ENCODE assay signal across 8 cellular contexts in genomic region chr22:23182289-23183106, GRCh38. TPM values are rescaled to one million over a fixed set of nuclear protein-coding genes. Genes with fewer than 3 reads are reported as not detected.
DNase-seq lines count a peak whose midpoint lies in the region; ATAC-seq and TF ChIP-seq lines count a peak whose summit lies in the region.

No MANE protein-coding gene starts in this region.

- H3K27me3 Mint-ChIP-seq in activated T-cell treated with anti-CD3 and anti-CD28 coated beads, Interleukin-2, amount 50 U/mL, for 24 hours: no peaks in the 10 kb centered on the region

- ATAC-seq in foreskin keratinocyte: peak; percentile 78
- ATAC-seq in HG02884 (IDR thresholded peaks at IDR 0.05; ENCODE audit: unreplicated experiment): no peak
- no peak for ATAC-seq in GM21576 (IDR thresholded peaks at IDR 0.05; ENCODE audit: unreplicated experiment)

- H3K27ac Mint-ChIP-seq in activated T-cell treated with anti-CD3 and anti-CD28 coated beads, Interleukin-2, amount 50 U/mL, for 24 hours: peak overlapping the region; percentile 95

- H3K4me1 ChIP-seq in foreskin keratinocyte: peaks cover 17% of the 10 kb centered on the region

- no peaks in the 10 kb centered on the region for H3K27me3 ChIP-seq in foreskin keratinocyte

- H3K4me1 Mint-ChIP-seq in activated T-cell treated with anti-CD3 and anti-CD28 coated beads, Interleukin-2, amount 50 U/mL, for 24 hours (ENCODE audit: low read depth): peaks cover 71% of the 10 kb centered on the region

- no peak overlapping the region for H3K27ac ChIP-seq in foreskin keratinocyte

- peaks cover 46% of the 10 kb centered on the region for H3K36me3 Mint-ChIP-seq in activated T-cell treated with anti-CD3 and anti-CD28 coated beads, Interleukin-2, amount 50 U/mL, for 24 hours (ENCODE audit: low read depth)

- TF ChIP-seq CTCF in GM13977 (IDR thresholded peaks at IDR 0.05; ENCODE audit: extremely low read depth, insufficient read depth, missing control alignments): no peak
- TF ChIP-seq CTCF in foreskin keratinocyte (conservative IDR thresholded peaks at IDR 0.05): no peak

- in situ Hi-C loops in GM13977 (cut with MboI; ENCODE audit: low pct_unique_long_range_greater_than_20kb, low sequenced_read_pairs, unreplicated experiment): loop anchor here (25.0 kb wide), 1 partner anchor 205 kb away; no protein-coding TSS in a partner anchor

- peak overlapping the region; percentile 87 for H3K4me3 Mint-ChIP-seq in activated T-cell treated with anti-CD3 and anti-CD28 coated beads, Interleukin-2, amount 50 U/mL, for 24 hours

- H3K9me3 Mint-ChIP-seq in activated T-cell treated with anti-CD3 and anti-CD28 coated beads, Interleukin-2, amount 50 U/mL, for 24 hours: no peaks in the 10 kb centered on the region

- H3K4me3 ChIP-seq in skeletal muscle cell (ENCODE audit: low read depth, low read length): peak overlapping the region; percentile 67

- DNase-seq in GM13977 (ENCODE audit: low spot score) (peak; percentile 49), NCI-H2171 treated with DMSO at 0.1 percent for 48 hours (lab: John Stamatoyannopoulos, UW) (peak; percentile 86), foreskin keratinocyte (peak; percentile 62 to 72), skeletal muscle cell (ENCODE audit: low read depth) (no peak), NCI-H2227 treated with DMSO at 0.1 percent for 48 hours (lab: John Stamatoyannopoulos, UW) (no peak)
- DNase-seq in activated T-cell treated with anti-CD3 and anti-CD28 coated beads, Interleukin-2, amount 50 U/mL, for 24 hours: peak; percentile 75

RNA-seq across cellular contexts. Expression of gene BCR, which starts 2.2 kb away (rescaled TPM):
- total RNA-seq in foreskin keratinocyte: 55.6 and 58.1 TPM in 2 replicates
- 32.6 and 37.5 TPM in 2 replicates for polyA plus RNA-seq in foreskin keratinocyte

RNA-seq across cellular contexts. Expression of gene RAB36, which starts 37.2 kb away (rescaled TPM):
- total RNA-seq in foreskin keratinocyte: 3.2 and 4.4 TPM in 2 replicates
- 2.6 and 3.4 TPM in 2 replicates for polyA plus RNA-seq in foreskin keratinocyte

RNA-seq across cellular contexts. Expression of gene RSPH14, which starts 40.7 kb away (rescaled TPM):
- not detected in 2 replicates for total RNA-seq in foreskin keratinocyte
- 0.36 TPM in 1 of 2 replicates, not detected in the other for polyA plus RNA-seq in foreskin keratinocyte

Comparison
In these comparisons a context has a peak if more than half of its experiments do, and no peak if none do; other contexts are left out.
1. DNase-seq: peak in GM13977 (single experiment), NCI-H2171 treated with DMSO at 0.1 percent for 48 hours (single experiment), activated T-cell treated with anti-CD3 and anti-CD28 coated beads, Interleukin-2, amount 50 U/mL, for 24 hours (single experiment) and foreskin keratinocyte (2 of 2); none in skeletal muscle cell (single experiment) and NCI-H2227 treated with DMSO at 0.1 percent for 48 hours (single experiment).